ENCODE assay signal across 14 cellular contexts in the genomic region with DNA sequence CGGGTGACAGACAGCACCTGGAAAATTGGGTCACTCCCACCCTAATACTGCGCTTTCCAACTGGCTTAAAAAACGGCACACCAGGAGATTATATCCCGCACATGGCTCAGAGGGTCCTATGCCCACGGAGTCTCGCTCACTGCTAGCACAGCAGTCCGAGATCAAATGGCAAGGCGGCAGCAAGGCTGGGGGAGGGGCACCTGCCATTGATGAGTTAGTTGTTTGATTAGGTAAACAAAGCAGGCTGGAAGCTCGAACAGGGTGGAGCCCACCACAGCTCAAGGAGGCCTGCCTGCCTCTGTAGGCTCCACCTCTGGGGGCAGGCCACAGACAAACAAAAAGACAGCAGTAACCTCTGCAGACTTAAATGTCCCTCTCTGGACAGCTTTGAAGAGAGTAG. TPM values are rescaled to one million over a fixed set of nuclear protein-coding genes. Genes with fewer than 3 reads are reported as not detected.
"Had no signal": no experiment of that assay in that cellular context is flagged by ENCODE, and none has a peak within 500 bp of the region (broad histone marks: within the 10 kb centered on the region; RNA-seq: fewer than 3 reads in every experiment).

No MANE protein-coding gene starts in this region.

RNA-seq across cellular contexts. Expression of a gene that starts 8.7 kb away (rescaled TPM):
- total RNA-seq: activated B cell treated with CpG ODN at 0.5 μM for 24 hours; activated CD4-positive, alpha-beta memory T cell treated with anti-CD3 and anti-CD28 coated beads for 36 hours; activated CD4-positive, alpha-beta memory T cell treated with anti-CD3 and anti-CD28 coated beads, Interleukin-2, amount 10 ng/mL, durations not matched to agents 7 days and 5 days; activated CD4-positive, alpha-beta T cell treated with anti-CD3 and anti-CD28 coated beads, Interleukin-2, amount 10 ng/mL, durations not matched to agents 24 days and 14 days; activated CD4-positive, alpha-beta T cell treated with anti-CD3 and anti-CD28 coated beads, Interleukin-2, amount 10 ng/mL, durations not matched to agents 7 days and 5 days; activated CD8-positive, alpha-beta memory T cell treated with anti-CD3 and anti-CD28 coated beads for 36 hours; activated CD8-positive, alpha-beta memory T cell treated with anti-CD3 and anti-CD28 coated beads, Interleukin-2, amount 10 ng/mL, durations not matched to agents 7 days and 5 days; activated CD8-positive, alpha-beta T cell treated with anti-CD3 and anti-CD28 coated beads for 36 hours; activated CD8-positive, alpha-beta T cell treated with anti-CD3 and anti-CD28 coated beads, Interleukin-2, amount 10 ng/mL, durations not matched to agents 7 days and 5 days; T-helper 1 cell treated with Interleukin-12 subunit alpha and Interleukin-12 subunit beta and Interleukin-4 antibody, amounts not matched to agents 30 ng/mL and 1 ng/mL, for 36 hours; T-helper 17 cell; T-helper 2 cell treated with Interferon-gamma antibody and Interleukin-4, amounts not matched to agents 100 ng/mL and 5 ng/mL, for 36 hours had no signal

RNA-seq across cellular contexts. Expression of a gene that starts 18.8 kb away (rescaled TPM):
- total RNA-seq: activated B cell treated with CpG ODN at 0.5 μM for 24 hours; activated CD4-positive, alpha-beta memory T cell treated with anti-CD3 and anti-CD28 coated beads for 36 hours; activated CD4-positive, alpha-beta memory T cell treated with anti-CD3 and anti-CD28 coated beads, Interleukin-2, amount 10 ng/mL, durations not matched to agents 7 days and 5 days; activated CD4-positive, alpha-beta T cell treated with anti-CD3 and anti-CD28 coated beads for 36 hours; activated CD4-positive, alpha-beta T cell treated with anti-CD3 and anti-CD28 coated beads, Interleukin-2, amount 10 ng/mL, durations not matched to agents 24 days and 14 days; activated CD4-positive, alpha-beta T cell treated with anti-CD3 and anti-CD28 coated beads, Interleukin-2, amount 10 ng/mL, durations not matched to agents 7 days and 5 days; activated CD8-positive, alpha-beta memory T cell treated with anti-CD3 and anti-CD28 coated beads for 36 hours; activated CD8-positive, alpha-beta memory T cell treated with anti-CD3 and anti-CD28 coated beads, Interleukin-2, amount 10 ng/mL, durations not matched to agents 7 days and 5 days; activated CD8-positive, alpha-beta T cell treated with anti-CD3 and anti-CD28 coated beads for 36 hours; activated CD8-positive, alpha-beta T cell treated with anti-CD3 and anti-CD28 coated beads, Interleukin-2, amount 10 ng/mL, durations not matched to agents 7 days and 5 days; T-helper 1 cell treated with Interleukin-12 subunit alpha and Interleukin-12 subunit beta and Interleukin-4 antibody, amounts not matched to agents 30 ng/mL and 1 ng/mL, for 36 hours; T-helper 17 cell; T-helper 2 cell treated with Interferon-gamma antibody and Interleukin-4, amounts not matched to agents 100 ng/mL and 5 ng/mL, for 36 hours; WTC11 had no signal
